Comparison of ENCODE assay signal across 13 cellular contexts in the genomic region with DNA sequence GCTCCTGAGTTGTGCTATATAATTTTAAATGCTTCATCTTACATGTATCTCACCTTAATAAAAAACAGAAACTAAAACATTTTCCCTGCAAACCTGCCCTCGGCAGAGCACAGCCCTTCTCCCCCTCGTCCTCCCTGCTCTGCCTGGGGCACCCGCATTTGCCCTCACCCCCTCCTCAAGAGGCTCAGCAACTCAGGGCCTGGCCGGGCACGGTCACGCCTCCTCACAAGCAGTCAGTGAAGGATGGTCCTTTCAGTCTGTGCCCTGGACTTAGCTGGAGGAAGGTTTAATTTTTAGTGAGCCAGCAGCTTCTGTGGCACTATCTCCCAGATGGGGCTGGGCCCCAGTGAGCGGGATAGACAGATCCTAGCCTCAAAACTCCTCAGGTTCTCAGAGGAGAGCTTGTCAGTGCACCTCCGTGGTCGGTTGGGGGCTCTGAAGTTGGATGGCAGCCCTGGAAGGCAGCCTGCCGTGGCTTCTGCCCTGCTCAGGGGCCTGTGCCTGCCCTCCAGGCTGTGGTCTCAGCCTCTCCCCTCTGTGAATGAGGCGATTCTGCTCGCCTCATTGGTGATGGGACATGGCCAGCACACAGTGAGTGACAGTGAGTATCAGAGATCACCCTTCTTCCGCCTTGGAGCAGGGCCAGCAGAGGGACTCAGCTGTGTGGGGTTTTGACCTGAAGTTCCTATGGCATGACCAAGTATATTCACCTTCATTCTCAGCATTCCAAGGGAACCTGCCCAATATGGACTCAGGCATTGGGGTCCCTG. TPM values are rescaled to one million over a fixed set of nuclear protein-coding genes. Genes with fewer than 3 reads are reported as not detected.
DNase-seq lines count a peak whose midpoint lies in the region; ATAC-seq and TF ChIP-seq lines count a peak whose summit lies in the region.
"Had no signal": no experiment of that assay in that cellular context is flagged by ENCODE, and none has a peak within 500 bp of the region (broad histone marks: within the 10 kb centered on the region; RNA-seq: fewer than 3 reads in every experiment).

No MANE protein-coding gene starts in this region.

- H3K79me1 ChIP-seq in mesendoderm (ENCODE audit: low read length) = no peaks in the 10 kb centered on the region

- H2BK15ac ChIP-seq in mesendoderm (replicated peaks; ENCODE audit: low read depth) = no peak overlapping the region

- H3K27me3 ChIP-seq in GM23338 (ENCODE audit: insufficient read depth) (no peaks in the 10 kb centered on the region), mesendoderm (ENCODE audit: insufficient read depth, low read length, poor library complexity) (no peaks in the 10 kb centered on the region)

- intact Hi-C loops in mucosa of descending colon (cut with DNase I, micrococcal nuclease) = no loop called here

- no peak overlapping the region for H4K8ac ChIP-seq in mesendoderm (ENCODE audit: low read depth, low read length)

- no peak overlapping the region for H3K23ac ChIP-seq in mesendoderm (ENCODE audit: low read length)

- no peak overlapping the region for H3K4me3 Mint-ChIP-seq in GM23338
- no peak overlapping the region for H3K4me3 Mint-ChIP-seq in stimulated activated naive B cell treated with anti-CD40 and anti-IgM and Interleukin-4, amounts not matched to agents 10 μg/mL and 1 μg/mL and 100 μg/mL, for 72 hours

- H3K36me3 ChIP-seq in GM23338 (ENCODE audit: insufficient read depth) = no peaks in the 10 kb centered on the region
- no peaks in the 10 kb centered on the region for H3K36me3 ChIP-seq in mesendoderm (ENCODE audit: control insufficient read depth, insufficient read depth, low read length)
- no peaks in the 10 kb centered on the region for H3K36me3 ChIP-seq in mucosa of descending colon (ENCODE audit: low read depth)

- no peak overlapping the region for H3K9ac ChIP-seq in mesendoderm (ENCODE audit: low read length)

- H3K27ac ChIP-seq in GM23338 (ENCODE audit: low read depth) (no peak overlapping the region), cingulate gyrus (ENCODE audit: low read depth, low read length) (peak overlapping the region; percentile 85), mesendoderm (ENCODE audit: low read depth, low read length) (no peak overlapping the region)

- peaks cover 13% of the 10 kb centered on the region; the same call in 1 of the 2 replicates for H3K4me1 ChIP-seq in GM23338 (ENCODE audit: insufficient read depth)
- H3K4me1 ChIP-seq in mesendoderm (ENCODE audit: control insufficient read depth, low read depth, low read length) = peaks cover 7% of the 10 kb centered on the region
- no peaks in the 10 kb centered on the region for H3K4me1 ChIP-seq in mucosa of descending colon (ENCODE audit: low read depth)

- no CpG with 5 or more reads among the region's 13 CpGs for WGBS in mesendoderm (ENCODE audit: extremely low coverage, insufficient coverage, low lambda C conversion rate)

- no peak overlapping the region for H3K27ac Mint-ChIP-seq in GM23338
- H3K27ac Mint-ChIP-seq in stimulated activated naive B cell treated with anti-CD40 and anti-IgM and Interleukin-4, amounts not matched to agents 10 μg/mL and 1 μg/mL and 100 μg/mL, for 72 hours = peak overlapping the region; percentile 37
- H3K27ac Mint-ChIP-seq: activated T-helper 2 cell treated with anti-CD3 and anti-CD28 coated beads, Interferon-gamma antibody, Interleukin-2, Interleukin-4, amounts not matched to agents 10 μg/mL and 5 μg/mL and 100 μg/mL, durations not matched to agents 14 hours and 24 hours and 36 hours had no signal

- H3K27me3 Mint-ChIP-seq in GM23338 (ENCODE audit: insufficient read depth, low read depth, poor library complexity) = peaks cover 6% of the 10 kb centered on the region
- H3K27me3 Mint-ChIP-seq in stimulated activated naive B cell treated with anti-CD40 and anti-IgM and Interleukin-4, amounts not matched to agents 10 μg/mL and 1 μg/mL and 100 μg/mL, for 72 hours = peaks cover 0 to 16% of the 10 kb centered on the region in 2 donors

- H3K9me3 Mint-ChIP-seq in GM23338 = no peaks in the 10 kb centered on the region; the same call in 2 of the 3 replicates
- peaks cover 0 to 6% of the 10 kb centered on the region in 2 donors for H3K9me3 Mint-ChIP-seq in stimulated activated naive B cell treated with anti-CD40 and anti-IgM and Interleukin-4, amounts not matched to agents 10 μg/mL and 1 μg/mL and 100 μg/mL, for 72 hours
- H3K9me3 Mint-ChIP-seq: activated T-helper 2 cell treated with anti-CD3 and anti-CD28 coated beads, Interferon-gamma antibody, Interleukin-2, Interleukin-4, amounts not matched to agents 10 μg/mL and 5 μg/mL and 100 μg/mL, durations not matched to agents 14 hours and 24 hours and 36 hours had no signal

- H3K9me2 ChIP-seq in GM23338 (ENCODE audit: insufficient read depth) = 0 out of 2 replicates have a peak, but pooled peaks cover 4% of the 10 kb centered on the region

- DNase-seq in GM23338 (ENCODE audit: low spot score) (no peak), mesendoderm (peak; percentile 60), UCSD-AML1 (lab: John Stamatoyannopoulos, UW; ENCODE audit: unreplicated experiment) (no peak), mucosa of descending colon (no peak)
- no peak for DNase-seq in stimulated activated naive B cell treated with anti-CD40 and anti-IgM and Interleukin-4, amounts not matched to agents 10 μg/mL and 1 μg/mL and 100 μg/mL, for 72 hours
- no peak for DNase-seq in activated CD8-positive, alpha-beta memory T cell treated with anti-CD3 and anti-CD28 coated beads for 24 hours
- DNase-seq: activated CD4-positive, CD25-positive, alpha-beta regulatory T cell treated with anti-CD3 and anti-CD28 coated beads, Interleukin-2, amount 50 U/mL, for 72 hours; NCI-H1105 treated with DMSO at 0.1 percent for 48 hours; NCI-H524 treated with DMSO at 0.1 percent for 48 hours had no signal

- H3K4ac ChIP-seq in mesendoderm (ENCODE audit: low read depth, low read length) = no peak overlapping the region

- H2AFZ ChIP-seq in GM23338 = peak overlapping the region; percentile 98

- H2AK5ac ChIP-seq in mesendoderm (ENCODE audit: low read length) = no peak overlapping the region

- no peak overlapping the region for H4K5ac ChIP-seq in mesendoderm (ENCODE audit: low read length)

- no peaks in the 10 kb centered on the region for H3K36me3 Mint-ChIP-seq in GM23338 (ENCODE audit: low read depth)
- no peaks in the 10 kb centered on the region for H3K36me3 Mint-ChIP-seq in stimulated activated naive B cell treated with anti-CD40 and anti-IgM and Interleukin-4, amounts not matched to agents 10 μg/mL and 1 μg/mL and 100 μg/mL, for 72 hours

- no peak overlapping the region for H3K56ac ChIP-seq in mesendoderm (ENCODE audit: low read length)

- peaks cover 21% of the 10 kb centered on the region for H3K4me1 Mint-ChIP-seq in GM23338
- H3K4me1 Mint-ChIP-seq in stimulated activated naive B cell treated with anti-CD40 and anti-IgM and Interleukin-4, amounts not matched to agents 10 μg/mL and 1 μg/mL and 100 μg/mL, for 72 hours = peaks cover 10 to 14% of the 10 kb centered on the region in 2 donors

- H3K4me3 ChIP-seq in GM23338 (no peak overlapping the region), mesendoderm (ENCODE audit: low read length) (no peak overlapping the region), mucosa of descending colon (no peak overlapping the region)

- H3K79me2 ChIP-seq in GM23338 (replicated peaks; ENCODE audit: insufficient read depth) = no peaks in the 10 kb centered on the region
- no peaks in the 10 kb centered on the region for H3K79me2 ChIP-seq in mesendoderm (ENCODE audit: control insufficient read depth, insufficient read depth, low read length)

- TF ChIP-seq CTCF in GM23338 (conservative IDR thresholded peaks at IDR 0.05; ENCODE audit: low read depth in 2 of 2) (no peak), mucosa of descending colon (IDR thresholded peaks at IDR 0.05) (no peak)

- H3F3A ChIP-seq in GM23338 (replicated peaks; ENCODE audit: low read depth) = no peaks in the 10 kb centered on the region

- no peaks in the 10 kb centered on the region for H3K9me3 ChIP-seq in mucosa of descending colon

- H3K4me2 ChIP-seq in GM23338 = no peak overlapping the region
- no peak overlapping the region for H3K4me2 ChIP-seq in mesendoderm (ENCODE audit: low read length)

- H2BK120ac ChIP-seq in mesendoderm (ENCODE audit: low read depth, low read length) = no peak overlapping the region

- ATAC-seq in GM23338 (peak; percentile 21; the same call in 2 of the 3 replicates), mucosa of descending colon (no peak), HG02973 (IDR thresholded peaks at IDR 0.05; ENCODE audit: unreplicated experiment) (no peak)
- ATAC-seq in stimulated activated naive B cell treated with anti-CD40 and anti-IgM and Interleukin-4, amounts not matched to agents 10 μg/mL and 1 μg/mL and 100 μg/mL, for 72 hours (replicated peaks) = no peak

- H3K18ac ChIP-seq in mesendoderm (ENCODE audit: low read length) = no peak overlapping the region

- H2BK5ac ChIP-seq in mesendoderm (ENCODE audit: low read length) = no peak overlapping the region

- no peaks in the 10 kb centered on the region for H4K20me1 ChIP-seq in GM23338 (replicated peaks; ENCODE audit: insufficient read depth)

RNA-seq across cellular contexts. Expression of gene AFF3, which starts 56.3 kb away (rescaled TPM):
- 1.4 and 5.9 TPM in 2 replicates for total RNA-seq in GM23338 (2014; rRNA removed; shearing (Covaris generic))
- polyA plus RNA-seq in GM23338 (2016; fragmentation: Nextera tagmentation; extraction: Ambion mirVana) = 0.73 and 1.5 TPM in 2 replicates
- 2.9 TPM for polyA plus RNA-seq in mesendoderm (2013, experiment 1 of 2)
- polyA plus RNA-seq in mesendoderm (2013, experiment 2 of 2) = 3.1 TPM
- total RNA-seq in mucosa of descending colon = 10 to 100 TPM in 1 of 3 donors, 1 to 10 TPM in 2; 4.2 to 56.6 (median 5.2) TPM
- total RNA-seq: pulmonary artery endothelial cell had no signal
